8 cellular contexts compared by ENCODE assay signal in genomic region chr16:68086860-68087268, GRCh38. TPM values are rescaled to one million over a fixed set of nuclear protein-coding genes. Genes with fewer than 3 reads are reported as not detected.
DNase-seq lines count a peak whose midpoint lies in the region; ATAC-seq and TF ChIP-seq lines count a peak whose summit lies in the region.

No MANE protein-coding gene starts in this region.

- H3K27me3 Mint-ChIP-seq in stimulated activated naive CD8-positive, alpha-beta T cell treated with anti-CD3 and anti-CD28 coated beads, Interleukin-15, Interleukin-2, amounts not matched to agents 100 ng/mL and 50 ng/mL, for 24 hours: no peaks in the 10 kb centered on the region
- no peaks in the 10 kb centered on the region for H3K27me3 Mint-ChIP-seq in memory B cell

- peak overlapping the region; percentile 93 for H3K4me3 Mint-ChIP-seq in stimulated activated naive CD8-positive, alpha-beta T cell treated with anti-CD3 and anti-CD28 coated beads, Interleukin-15, Interleukin-2, amounts not matched to agents 100 ng/mL and 50 ng/mL, for 24 hours
- peak overlapping the region; percentile 84 for H3K4me3 Mint-ChIP-seq in memory B cell

- no peak for ATAC-seq in stimulated activated naive CD8-positive, alpha-beta T cell treated with anti-CD3 and anti-CD28 coated beads, Interleukin-15, Interleukin-2, amounts not matched to agents 100 U/mL and 50 U/mL, for 24 hours
- ATAC-seq in memory B cell (ENCODE audit: low read depth) (no peak), left lobe of liver (no peak)

- H3K9me3 ChIP-seq in adrenal gland (replicated peaks in 1 of 3): no peaks in the 10 kb centered on the region

- in situ Hi-C loops in KBM-7 (cut with MboI; ENCODE audit: low pct_unique_long_range_greater_than_20kb, low sequenced_read_pairs): no loop called here

- H3K4me1 Mint-ChIP-seq in stimulated activated naive CD8-positive, alpha-beta T cell treated with anti-CD3 and anti-CD28 coated beads, Interleukin-15, Interleukin-2, amounts not matched to agents 100 ng/mL and 50 ng/mL, for 24 hours (ENCODE audit: low read depth): peaks cover 70% of the 10 kb centered on the region
- H3K4me1 Mint-ChIP-seq in memory B cell: peaks cover 56% of the 10 kb centered on the region

- peak overlapping the region in 3 of 5 donors; percentile 75 to 99 (median 98) for H3K27ac ChIP-seq in adrenal gland

- WGBS in adrenal gland, 4 donors: 4 to 6% (median 5%) methylated on average over 6 of the region's 6 CpGs

- peaks cover 16 to 77% of the 10 kb centered on the region in 2 donors for H3K4me1 ChIP-seq in adrenal gland (replicated peaks in 1 of 2)

- peak overlapping the region in 2 of 4 donors; percentile 88 to 97 for H3K4me3 ChIP-seq in adrenal gland

- H3K36me3 Mint-ChIP-seq in stimulated activated naive CD8-positive, alpha-beta T cell treated with anti-CD3 and anti-CD28 coated beads, Interleukin-15, Interleukin-2, amounts not matched to agents 100 ng/mL and 50 ng/mL, for 24 hours (ENCODE audit: low read depth): peaks cover 12% of the 10 kb centered on the region
- no peaks in the 10 kb centered on the region for H3K36me3 Mint-ChIP-seq in memory B cell

- no peak for TF ChIP-seq CTCF in adrenal gland (IDR thresholded peaks at IDR 0.05)

- TF ChIP-seq POLR2A in adrenal gland (IDR thresholded peaks at IDR 0.05): no peak

- peak overlapping the region; percentile 86 for H3K27ac Mint-ChIP-seq in stimulated activated naive CD8-positive, alpha-beta T cell treated with anti-CD3 and anti-CD28 coated beads, Interleukin-15, Interleukin-2, amounts not matched to agents 100 ng/mL and 50 ng/mL, for 24 hours
- H3K27ac Mint-ChIP-seq in memory B cell: peak overlapping the region; percentile 56

- intact Hi-C loops in adrenal gland (cut with DNase I): no loop called here

- DNase-seq in stimulated activated naive CD8-positive, alpha-beta T cell treated with anti-CD3 and anti-CD28 coated beads, Interleukin-15, Interleukin-2, amounts not matched to agents 100 U/mL and 50 U/mL, for 24 hours: no peak
- DNase-seq in adrenal gland (no peak), memory B cell (ENCODE audit: low spot score in 2 of 2) (no peak), KBM-7 (no peak), left lobe of liver (ENCODE audit: low spot score) (no peak), middle frontal gyrus (ENCODE audit: extremely low spot score, low spot score) (no peak)
- no peak for DNase-seq in activated effector memory CD4-positive, alpha-beta T cell treated with anti-CD3 and anti-CD28 coated beads, Interleukin-2, amount 50 U/mL, for 16 hours

- H3K9me3 Mint-ChIP-seq in stimulated activated naive CD8-positive, alpha-beta T cell treated with anti-CD3 and anti-CD28 coated beads, Interleukin-15, Interleukin-2, amounts not matched to agents 100 ng/mL and 50 ng/mL, for 24 hours: no peaks in the 10 kb centered on the region
- no peaks in the 10 kb centered on the region for H3K9me3 Mint-ChIP-seq in memory B cell

- no peaks in the 10 kb centered on the region for H3K36me3 ChIP-seq in adrenal gland (replicated peaks in 1 of 2)

- H3K27me3 ChIP-seq in adrenal gland: no peaks in the 10 kb centered on the region

RNA-seq across cellular contexts. Expression of gene NFATC3, which starts 1.7 kb away (rescaled TPM):
- total RNA-seq in adrenal gland (10 to 100 TPM; 26.6 to 81.2 (median 37.7) TPM), left lobe of liver (27.6 TPM)
- polyA plus RNA-seq in adrenal gland: 10 to 100 TPM in 2 of 3 donors, 1 to 10 TPM in 1; 6.6 to 20.3 (median 11.6) TPM
